Comparison of ENCODE assay signal across 1 cellular context in genomic region chr11:34302046-34302921, GRCh38.
TF ChIP-seq lines count a peak whose summit lies in the region.

No MANE protein-coding gene starts in this region.

TF ChIP-seq in GM12878, 131 proteins besides CTCF, POLR2A, EP300 and RAD21 (continued from another document and continues in another):
- TF ChIP-seq CUX1 (IDR thresholded peaks at IDR 0.05; ENCODE audit: insufficient replicate concordance, low read depth, low read length) (no peak), BCL11A (IDR thresholded peaks at IDR 0.05; ENCODE audit: low read depth, low read length) (peak; percentile 48), NR2C2 (IDR thresholded peaks at IDR 0.05; ENCODE audit: borderline replicate concordance, control insufficient read depth, insufficient read length, low read depth) (no peak), TAF1 (IDR thresholded peaks at IDR 0.05; ENCODE audit: borderline replicate concordance, low read depth, low read length) (no peak), ATF7 (IDR thresholded peaks at IDR 0.05; ENCODE audit: low read depth) (peak; percentile 35; the same call in 1 of the 2 replicates), USF2 (IDR thresholded peaks at IDR 0.05; ENCODE audit: borderline replicate concordance, low read depth, low read length) (no peak), IRF5 (IDR thresholded peaks at IDR 0.05; ENCODE audit: borderline replicate concordance) (no peak), TCF3 (IDR thresholded peaks at IDR 0.05; ENCODE audit: borderline replicate concordance, insufficient read depth, low read depth, low read length) (no peak), NBN (IDR thresholded peaks at IDR 0.05) (no peak), IRF3 (IDR thresholded peaks at IDR 0.05) (no peak), MEF2A (IDR thresholded peaks at IDR 0.05; ENCODE audit: insufficient read depth, low read depth, low read length) (no peak), SIN3A (IDR thresholded peaks at IDR 0.05; ENCODE audit: low read depth, low read length) (no peak), CHD1 (IDR thresholded peaks at IDR 0.05; ENCODE audit: low read depth, low read length) (no peak), CHD2 (IDR thresholded peaks at IDR 0.05; ENCODE audit: borderline replicate concordance, low read depth, low read length) (no peak), RB1 (IDR thresholded peaks at IDR 0.05; ENCODE audit: borderline replicate concordance) (no peak), GATAD2B (conservative IDR thresholded peaks at IDR 0.05; ENCODE audit: low read depth) (no peak), HDGF (IDR thresholded peaks at IDR 0.05) (no peak), YY1 (IDR thresholded peaks at IDR 0.05; ENCODE audit: low read depth, low read length) (no peak), KDM1A (IDR thresholded peaks at IDR 0.05; ENCODE audit: borderline replicate concordance) (no peak), SKIL (IDR thresholded peaks at IDR 0.05; ENCODE audit: low read depth, poor library complexity, severe bottlenecking) (no peak), KAT2A (conservative IDR thresholded peaks at IDR 0.05; ENCODE audit: control insufficient read depth, low read depth, low read length) (no peak), TCF7 (IDR thresholded peaks at IDR 0.05; ENCODE audit: borderline replicate concordance) (no peak; the same call in 1 of the 2 replicates), JUNB (IDR thresholded peaks at IDR 0.05) (peak; percentile 71; the same call in 1 of the 2 replicates), PAX5 (IDR thresholded peaks at IDR 0.05; ENCODE audit: borderline replicate concordance, low read depth, low read length) (peak; percentile 83; the same call in 1 of the 2 replicates), ZNF622 (IDR thresholded peaks at IDR 0.05) (no peak), JUND (IDR thresholded peaks at IDR 0.05; ENCODE audit: low read depth, low read length) (0 out of 2 replicates have a peak, but pooled peaks have one; percentile 15), NFYA (IDR thresholded peaks at IDR 0.05; ENCODE audit: borderline replicate concordance, low read depth, low read length) (no peak), EZH2 (IDR thresholded peaks at IDR 0.05; ENCODE audit: borderline replicate concordance, control insufficient read depth, low read depth, low read length) (no peak), SMAD5 (IDR thresholded peaks at IDR 0.05; ENCODE audit: low read depth) (no peak), EGR1 (IDR thresholded peaks at IDR 0.05; ENCODE audit: borderline replicate concordance in 1 of 2, low read depth in 2 of 2, low read length in 2 of 2) (no peak), ZBTB33 (IDR thresholded peaks at IDR 0.05) (no peak), SRF (IDR thresholded peaks at IDR 0.05; ENCODE audit: low read depth in 2 of 2, low read length in 2 of 2) (no peak), CBX5 (IDR thresholded peaks at IDR 0.05; ENCODE audit: low read depth) (no peak), HDAC6 (IDR thresholded peaks at IDR 0.05; ENCODE audit: unreplicated experiment) (no peak), TBL1XR1 (IDR thresholded peaks at IDR 0.05; ENCODE audit: low read depth, low read length) (no peak), MXI1 (IDR thresholded peaks at IDR 0.05; ENCODE audit: low read depth, low read length) (no peak), MAX (IDR thresholded peaks at IDR 0.05; ENCODE audit: low read depth, low read length) (no peak), SMC3 (IDR thresholded peaks at IDR 0.05; ENCODE audit: borderline replicate concordance, low read length) (no peak), BCL3 (IDR thresholded peaks at IDR 0.05; ENCODE audit: borderline replicate concordance, insufficient read depth, low read depth, low read length, poor library complexity, severe bottlenecking) (no peak), RUNX3 (IDR thresholded peaks at IDR 0.05; ENCODE audit: low read length) (peak; percentile 91), HSF1 (IDR thresholded peaks at IDR 0.05; ENCODE audit: low read depth, low read length) (no peak), PML (IDR thresholded peaks at IDR 0.05; ENCODE audit: low read length) (no peak; the same call in 1 of the 2 replicates), MYB (IDR thresholded peaks at IDR 0.05; ENCODE audit: borderline replicate concordance, low read depth, low read length) (no peak), RELA (IDR thresholded peaks at IDR 0.05; ENCODE audit: borderline replicate concordance, partially characterized antibody) (no peak), HCFC1 (IDR thresholded peaks at IDR 0.05; ENCODE audit: low read length) (no peak), WRNIP1 (IDR thresholded peaks at IDR 0.05; ENCODE audit: borderline replicate concordance, low read depth, low read length) (no peak), E4F1 (IDR thresholded peaks at IDR 0.05; ENCODE audit: borderline replicate concordance, partially characterized antibody) (no peak), YBX1 (IDR thresholded peaks at IDR 0.05) (no peak)
